In the genomic region with DNA sequence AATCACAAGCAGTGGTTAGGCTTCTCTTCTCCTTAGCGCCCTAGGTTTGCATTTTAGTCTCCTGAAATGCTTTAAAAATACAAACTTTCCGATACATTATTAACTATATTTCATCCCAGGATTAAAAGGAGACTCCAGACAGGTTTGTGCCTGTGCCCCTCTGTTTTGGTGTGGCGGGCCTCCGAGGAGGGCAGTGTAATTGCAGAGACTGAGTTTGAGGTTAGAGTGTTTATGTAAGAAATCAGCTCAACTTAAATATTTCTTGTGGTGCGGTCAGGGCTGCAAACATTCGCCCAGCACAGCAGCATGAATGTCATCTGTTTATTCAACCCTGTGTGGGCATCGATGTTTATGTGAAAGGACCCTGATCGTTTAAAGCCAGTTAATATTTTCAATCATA, we compare ENCODE assay signal across 18 cellular contexts.
"Had no signal": no experiment of that assay in that cellular context is flagged by ENCODE, and none has a peak within 500 bp of the region (broad histone marks: within the 10 kb centered on the region; RNA-seq: fewer than 3 reads in every experiment).

No MANE protein-coding gene starts in this region.

- H3K4me3 Mint-ChIP-seq: activated CD4-positive, alpha-beta memory T cell treated with anti-CD3 and anti-CD28 coated beads, Interleukin-2, amount 10 ng/mL, durations not matched to agents 7 days and 5 days; activated naive CD4-positive, alpha-beta T cell treated with anti-CD3 and anti-CD28 coated beads, Interleukin-2, amount 50 U/mL, for 24 hours; activated T-cell treated with anti-CD3 and anti-CD28 coated beads, Interleukin-2, amount 50 U/mL, for 4 hours; endodermal cell; stimulated activated naive B cell treated with anti-CD40 and anti-IgM and Interleukin-4, amounts not matched to agents 10 μg/mL and 1 μg/mL and 100 μg/mL, for 72 hours; WTC11 had no signal

- H3K9me3 ChIP-seq: thyroid gland had no signal

- H3K36me3 Mint-ChIP-seq: activated naive CD4-positive, alpha-beta T cell treated with anti-CD3 and anti-CD28 coated beads, Interleukin-2, amount 50 U/mL, for 24 hours; WTC11 had no signal

- H3K4me3 ChIP-seq: dorsolateral prefrontal cortex, thyroid gland had no signal

- H3K27ac ChIP-seq: dorsolateral prefrontal cortex, thyroid gland had no signal

- ATAC-seq: activated T-cell treated with anti-CD3 and anti-CD28 coated beads, Interleukin-2, amount 50 U/mL, for 4 hours; left ventricle myocardium superior; stimulated activated naive B cell treated with anti-CD40 and anti-IgM and Interleukin-4, amounts not matched to agents 10 μg/mL and 1 μg/mL and 100 μg/mL, for 72 hours had no signal

- H3K4me1 Mint-ChIP-seq: activated CD4-positive, alpha-beta memory T cell treated with anti-CD3 and anti-CD28 coated beads, Interleukin-2, amount 10 ng/mL, durations not matched to agents 7 days and 5 days; activated naive CD4-positive, alpha-beta T cell treated with anti-CD3 and anti-CD28 coated beads, Interleukin-2, amount 50 U/mL, for 24 hours; stimulated activated naive B cell treated with anti-CD40 and anti-IgM and Interleukin-4, amounts not matched to agents 10 μg/mL and 1 μg/mL and 100 μg/mL, for 72 hours had no signal

- H3K27me3 ChIP-seq: thyroid gland had no signal

- H3K9me3 Mint-ChIP-seq: activated CD4-positive, alpha-beta memory T cell treated with anti-CD3 and anti-CD28 coated beads, Interleukin-2, amount 10 ng/mL, durations not matched to agents 7 days and 5 days; activated naive CD4-positive, alpha-beta T cell treated with anti-CD3 and anti-CD28 coated beads, Interleukin-2, amount 50 U/mL, for 24 hours; activated T-cell treated with anti-CD3 and anti-CD28 coated beads, Interleukin-2, amount 50 U/mL, for 4 hours; endodermal cell; stimulated activated naive B cell treated with anti-CD40 and anti-IgM and Interleukin-4, amounts not matched to agents 10 μg/mL and 1 μg/mL and 100 μg/mL, for 72 hours; WTC11 had no signal

- DNase-seq: activated CD4-positive, alpha-beta memory T cell treated with anti-CD3 and anti-CD28 coated beads, Interleukin-2, amount 10 ng/mL, durations not matched to agents 7 days and 5 days; activated CD4-positive, alpha-beta T cell treated with anti-CD3 and anti-CD28 coated beads for 4 hours; activated effector memory CD4-positive, alpha-beta T cell treated with anti-CD3 and anti-CD28 coated beads, Interleukin-2, amount 50 U/mL, for 16 hours; activated T-cell treated with anti-CD3 and anti-CD28 coated beads, Interleukin-2, amount 50 U/mL, for 4 hours; amygdala; dorsolateral prefrontal cortex; endodermal cell; hippocampal formation; kidney glomerular epithelial cell; left ventricle myocardium superior; mesendoderm; stimulated activated CD4-positive, alpha-beta T cell treated with anti-CD3 and anti-CD28 coated beads, Interleukin-15, amount 100 ng/mL, for 24 hours; stimulated activated CD4-positive, alpha-beta T cell treated with anti-CD3 and anti-CD28 coated beads, Interleukin-4, amount 100 ng/mL, for 1 hour; stimulated activated naive B cell treated with anti-CD40 and anti-IgM and Interleukin-4, amounts not matched to agents 10 μg/mL and 1 μg/mL and 100 μg/mL, for 72 hours; T-helper 2 cell; thyroid gland had no signal

- H3K4me1 ChIP-seq: thyroid gland had no signal

- H3K36me3 ChIP-seq: thyroid gland had no signal

- H3K27ac Mint-ChIP-seq: activated CD4-positive, alpha-beta memory T cell treated with anti-CD3 and anti-CD28 coated beads, Interleukin-2, amount 10 ng/mL, durations not matched to agents 7 days and 5 days; activated naive CD4-positive, alpha-beta T cell treated with anti-CD3 and anti-CD28 coated beads, Interleukin-2, amount 50 U/mL, for 24 hours; endodermal cell; stimulated activated naive B cell treated with anti-CD40 and anti-IgM and Interleukin-4, amounts not matched to agents 10 μg/mL and 1 μg/mL and 100 μg/mL, for 72 hours; WTC11 had no signal
